9 cellular contexts compared by ENCODE assay signal in genomic region chr17:42247734-42248133, GRCh38. TPM values are rescaled to one million over a fixed set of nuclear protein-coding genes. Genes with fewer than 3 reads are reported as not detected.
A peak's percentile ranks its signal among the peaks of the same experiment; 100 is the strongest.
DNase-seq lines count a peak whose midpoint lies in the region; ATAC-seq and TF ChIP-seq lines count a peak whose summit lies in the region.
"Had no signal": no experiment of that assay in that cellular context is flagged by ENCODE, and none has a peak within 500 bp of the region (broad histone marks: within the 10 kb centered on the region; RNA-seq: fewer than 3 reads in every experiment).

No MANE protein-coding gene starts in this region.

- H3K27ac Mint-ChIP-seq in activated naive CD4-positive, alpha-beta T cell treated with anti-CD3 and anti-CD28 coated beads, Interleukin-2, amount 50 U/mL, for 24 hours, result peak overlapping the region; percentile 100
- H3K27ac Mint-ChIP-seq in activated T-helper 1 cell treated with anti-CD3 and anti-CD28 coated beads, Interleukin-12 subunit alpha, Interleukin-12 subunit beta, Interleukin-2, Interleukin-4 antibody, amounts not matched to agents 30 ng/mL and 10 ng/mL and 1 ng/mL, durations not matched to agents 14 hours and 24 hours and 36 hours, result peak overlapping the region; percentile 99

- H3K36me3 ChIP-seq in tibial artery, result no peaks in the 10 kb centered on the region

- peak overlapping the region; percentile 91 for H3K4me3 Mint-ChIP-seq in activated naive CD4-positive, alpha-beta T cell treated with anti-CD3 and anti-CD28 coated beads, Interleukin-2, amount 50 U/mL, for 24 hours
- peak overlapping the region; percentile 89 for H3K4me3 Mint-ChIP-seq in activated T-helper 1 cell treated with anti-CD3 and anti-CD28 coated beads, Interleukin-12 subunit alpha, Interleukin-12 subunit beta, Interleukin-2, Interleukin-4 antibody, amounts not matched to agents 30 ng/mL and 10 ng/mL and 1 ng/mL, durations not matched to agents 14 hours and 24 hours and 36 hours

- no peaks in the 10 kb centered on the region for H3K9me3 ChIP-seq in tibial artery

- no peak overlapping the region for H3K4me3 ChIP-seq in tibial artery

- H3K27me3 Mint-ChIP-seq in activated naive CD4-positive, alpha-beta T cell treated with anti-CD3 and anti-CD28 coated beads, Interleukin-2, amount 50 U/mL, for 24 hours, result no peaks in the 10 kb centered on the region
- H3K27me3 Mint-ChIP-seq in activated T-helper 1 cell treated with anti-CD3 and anti-CD28 coated beads, Interleukin-12 subunit alpha, Interleukin-12 subunit beta, Interleukin-2, Interleukin-4 antibody, amounts not matched to agents 30 ng/mL and 10 ng/mL and 1 ng/mL, durations not matched to agents 14 hours and 24 hours and 36 hours (ENCODE audit: insufficient read depth), result no peaks in the 10 kb centered on the region

- no peak for DNase-seq in activated naive CD4-positive, alpha-beta T cell (lab: John Stamatoyannopoulos, UW)
- no peak for DNase-seq in activated T-helper 1 cell treated with anti-CD3 and anti-CD28 coated beads, Interleukin-12 subunit alpha, Interleukin-12 subunit beta, Interleukin-2, Interleukin-4 antibody, amounts not matched to agents 30 ng/mL and 10 ng/mL and 1 ng/mL, durations not matched to agents 14 hours and 24 hours and 36 hours (ENCODE audit: low spot score)
- DNase-seq in islet precursor cell (peak; percentile 79), tibial artery (no peak), NK-92 (lab: John Stamatoyannopoulos, UW; ENCODE audit: unreplicated experiment) (no peak), NCI-H1436 (lab: John Stamatoyannopoulos, UW) (no peak)
- DNase-seq: NCI-H526 treated with DMSO at 0.1 percent for 48 hours had no signal

- peaks cover 79% of the 10 kb centered on the region for H3K4me1 Mint-ChIP-seq in activated naive CD4-positive, alpha-beta T cell treated with anti-CD3 and anti-CD28 coated beads, Interleukin-2, amount 50 U/mL, for 24 hours
- peaks cover 58% of the 10 kb centered on the region for H3K4me1 Mint-ChIP-seq in activated T-helper 1 cell treated with anti-CD3 and anti-CD28 coated beads, Interleukin-12 subunit alpha, Interleukin-12 subunit beta, Interleukin-2, Interleukin-4 antibody, amounts not matched to agents 30 ng/mL and 10 ng/mL and 1 ng/mL, durations not matched to agents 14 hours and 24 hours and 36 hours (ENCODE audit: low read depth)

- no peaks in the 10 kb centered on the region for H3K9me3 Mint-ChIP-seq in activated naive CD4-positive, alpha-beta T cell treated with anti-CD3 and anti-CD28 coated beads, Interleukin-2, amount 50 U/mL, for 24 hours
- H3K9me3 Mint-ChIP-seq in activated T-helper 1 cell treated with anti-CD3 and anti-CD28 coated beads, Interleukin-12 subunit alpha, Interleukin-12 subunit beta, Interleukin-2, Interleukin-4 antibody, amounts not matched to agents 30 ng/mL and 10 ng/mL and 1 ng/mL, durations not matched to agents 14 hours and 24 hours and 36 hours, result no peaks in the 10 kb centered on the region

- no peak for ATAC-seq in HG02981 (IDR thresholded peaks at IDR 0.05; ENCODE audit: unreplicated experiment)

- intact Hi-C loops in activated T-helper 1 cell treated with anti-CD3 and anti-CD28 coated beads, Interleukin-12 subunit alpha, Interleukin-12 subunit beta, Interleukin-2, Interleukin-4 antibody, amounts not matched to agents 30 ng/mL and 10 ng/mL and 1 ng/mL, durations not matched to agents 14 hours and 24 hours and 36 hours (cut with micrococcal nuclease), result loop anchor here (2.0 kb wide), 3 partner anchors 17 to 141 kb away; partner anchors contain the start of genes HCRT and STAT3
- intact Hi-C loops in tibial artery (cut with DNase I; ENCODE audit: low total_unique reads), result no loop called here

- H3K27ac ChIP-seq in tibial artery, result peak overlapping the region; percentile 80 to 84

- peaks cover 4% of the 10 kb centered on the region for H3K36me3 Mint-ChIP-seq in activated naive CD4-positive, alpha-beta T cell treated with anti-CD3 and anti-CD28 coated beads, Interleukin-2, amount 50 U/mL, for 24 hours
- H3K36me3 Mint-ChIP-seq in activated T-helper 1 cell treated with anti-CD3 and anti-CD28 coated beads, Interleukin-12 subunit alpha, Interleukin-12 subunit beta, Interleukin-2, Interleukin-4 antibody, amounts not matched to agents 30 ng/mL and 10 ng/mL and 1 ng/mL, durations not matched to agents 14 hours and 24 hours and 36 hours (ENCODE audit: low read depth), result peaks cover 24% of the 10 kb centered on the region

- H3K4me1 ChIP-seq in tibial artery, result peaks cover 0 to 37% (median 26%) of the 10 kb centered on the region in 4 donors

- no peaks in the 10 kb centered on the region for H3K27me3 ChIP-seq in tibial artery

- no peak for TF ChIP-seq CTCF in tibial artery (IDR thresholded peaks at IDR 0.05)

RNA-seq across cellular contexts. Expression of gene STAT5B, which starts 28.5 kb away (rescaled TPM):
- 191 and 199 TPM in 2 replicates for total RNA-seq in activated T-helper 1 cell treated with anti-CD3 and anti-CD28 coated beads, Interleukin-12 subunit alpha, Interleukin-12 subunit beta, Interleukin-2, Interleukin-4 antibody, amounts not matched to agents 30 ng/mL and 10 ng/mL and 1 ng/mL, durations not matched to agents 14 hours and 24 hours and 36 hours

RNA-seq across cellular contexts. Expression of gene STAT5A, which starts 40.6 kb away (rescaled TPM):
- 375 and 381 TPM in 2 replicates for total RNA-seq in activated T-helper 1 cell treated with anti-CD3 and anti-CD28 coated beads, Interleukin-12 subunit alpha, Interleukin-12 subunit beta, Interleukin-2, Interleukin-4 antibody, amounts not matched to agents 30 ng/mL and 10 ng/mL and 1 ng/mL, durations not matched to agents 14 hours and 24 hours and 36 hours

RNA-seq across cellular contexts. Expression of gene GHDC, which starts 53.4 kb away (rescaled TPM):
- total RNA-seq in activated T-helper 1 cell treated with anti-CD3 and anti-CD28 coated beads, Interleukin-12 subunit alpha, Interleukin-12 subunit beta, Interleukin-2, Interleukin-4 antibody, amounts not matched to agents 30 ng/mL and 10 ng/mL and 1 ng/mL, durations not matched to agents 14 hours and 24 hours and 36 hours, result 15.2 and 15.5 TPM in 2 replicates
